ENCODE assay signal across 10 cellular contexts in the genomic region with DNA sequence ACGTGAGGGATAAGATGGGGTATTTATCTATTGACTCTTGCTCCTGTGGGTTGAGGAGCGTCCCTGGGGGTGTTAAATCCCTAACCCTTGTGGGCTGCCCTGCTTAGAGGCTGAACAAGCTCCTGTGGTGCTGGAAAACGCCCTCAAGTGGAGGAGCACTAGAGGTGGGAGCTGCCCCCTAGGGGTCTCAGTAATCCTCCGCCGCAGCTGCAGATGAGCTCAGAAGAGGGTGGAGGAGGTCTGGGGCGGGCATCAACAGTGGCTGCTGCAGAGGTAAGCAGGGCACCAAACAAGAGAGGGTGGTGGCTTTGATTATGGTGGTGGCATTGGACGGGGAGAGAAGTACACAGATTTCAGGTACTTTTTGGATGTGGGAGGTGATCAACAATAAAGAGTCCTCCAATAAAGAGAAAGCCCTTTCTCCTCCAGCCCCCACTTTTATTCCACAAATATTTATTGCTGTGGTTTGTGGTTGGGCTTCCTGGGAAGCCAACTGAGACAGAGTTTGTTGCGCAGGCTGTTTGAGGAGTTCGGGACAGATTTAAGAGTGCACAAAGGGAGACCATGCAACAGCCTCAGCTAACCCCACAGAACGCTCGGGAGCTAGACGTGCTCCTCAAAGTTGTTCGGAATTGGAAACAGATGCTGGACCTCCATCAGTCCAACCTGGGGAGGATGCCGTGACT.
DNase-seq lines count a peak whose midpoint lies in the region; ATAC-seq and TF ChIP-seq lines count a peak whose summit lies in the region.
"Had no signal": no experiment of that assay in that cellular context is flagged by ENCODE, and none has a peak within 500 bp of the region (broad histone marks: within the 10 kb centered on the region; RNA-seq: fewer than 3 reads in every experiment).

No MANE protein-coding gene starts in this region.

- H3K4me1 Mint-ChIP-seq in mesothelial cell of epicardium = peaks cover 14% of the 10 kb centered on the region

- intact Hi-C loops in Right ventricle myocardium inferior (cut with DNase I) = no loop called here

- POLR2A ChIA-PET in BJ (lab: Charles Lee) = no interaction called here

- peak overlapping the region; percentile 69 for H3K4me3 Mint-ChIP-seq in mesothelial cell of epicardium

- CTCF ChIA-PET in BJ (lab: Yijun Ruan, JAX) = no interaction called here

- DNase-seq in BJ (ENCODE audit: low read depth) (peak; percentile 7), WERI-Rb-1 (peak; percentile 52), mesothelial cell of epicardium (ENCODE audit: low spot score in 2 of 2, unreplicated experiment in 2 of 2) (no peak), NCI-H2227 (lab: John Stamatoyannopoulos, UW; ENCODE audit: unreplicated experiment) (no peak), Right ventricle myocardium inferior (ENCODE audit: missing footprints) (no peak), MG63 (no peak)
- DNase-seq: left ventricle myocardium superior, trophoblast cell had no signal

- H3K9me3 Mint-ChIP-seq in mesothelial cell of epicardium = no peaks in the 10 kb centered on the region

- no peaks in the 10 kb centered on the region for H3K36me3 Mint-ChIP-seq in mesothelial cell of epicardium

- no peak for TF ChIP-seq CTCF in BJ (IDR thresholded peaks at IDR 0.05; ENCODE audit: insufficient read depth, low read depth, low read length)
- TF ChIP-seq CTCF in GM12875 (IDR thresholded peaks at IDR 0.05; ENCODE audit: borderline replicate concordance, insufficient read depth, low read depth, low read length) = peak; percentile 11; the same call in 1 of the 2 replicates
- TF ChIP-seq CTCF in WERI-Rb-1 (IDR thresholded peaks at IDR 0.05; ENCODE audit: low read depth, low read length) = peak; percentile 42; the same call in 1 of the 2 replicates
- no peak for TF ChIP-seq CTCF in mesothelial cell of epicardium (IDR thresholded peaks at IDR 0.05; ENCODE audit: unreplicated experiment)

- H3K27me3 ChIP-seq in BJ (ENCODE audit: control insufficient read depth, insufficient read depth, low read length) = peaks cover 3% of the 10 kb centered on the region
- no peaks in the 10 kb centered on the region for H3K27me3 ChIP-seq in WERI-Rb-1 (ENCODE audit: insufficient read depth, low read depth, severe bottlenecking)
- no peaks in the 10 kb centered on the region for H3K27me3 ChIP-seq in MG63

- H3K4me3 ChIP-seq in BJ (ENCODE audit: low read depth, low read length) (no peak overlapping the region), GM12875 (ENCODE audit: low read depth, low read length) (no peak overlapping the region), WERI-Rb-1 (ENCODE audit: low read depth, low read length) (no peak overlapping the region), MG63 (no peak overlapping the region)

- H3K9me3 ChIP-seq in WERI-Rb-1 (ENCODE audit: severe bottlenecking) = no peaks in the 10 kb centered on the region
- H3K9me3 ChIP-seq in MG63 = no peaks in the 10 kb centered on the region

- H3K36me3 ChIP-seq in BJ (ENCODE audit: control insufficient read depth, insufficient read depth, low read length) (no peaks in the 10 kb centered on the region), WERI-Rb-1 (no peaks in the 10 kb centered on the region), MG63 (no peaks in the 10 kb centered on the region)

- peaks cover 47% of the 10 kb centered on the region for H3K27me3 Mint-ChIP-seq in mesothelial cell of epicardium (ENCODE audit: low read depth)

- ATAC-seq in GM21619 (IDR thresholded peaks at IDR 0.05; ENCODE audit: unreplicated experiment) = no peak
- no peak for ATAC-seq in Right ventricle myocardium inferior

- no peak overlapping the region for H3K27ac ChIP-seq in WERI-Rb-1

- no peak overlapping the region for H3K27ac Mint-ChIP-seq in mesothelial cell of epicardium

Comparison
In these comparisons a context has a peak if more than half of its experiments do, and no peak if none do; other contexts are left out.
1. DNase-seq: peak in BJ (single experiment) and WERI-Rb-1 (single experiment); none in mesothelial cell of epicardium (0 of 2), NCI-H2227 (single experiment), Right ventricle myocardium inferior (single experiment) and MG63 (single experiment).
2. CTCF ChIP-seq: peak in GM12875 (single experiment) and WERI-Rb-1 (single experiment); none in BJ (single experiment) and mesothelial cell of epicardium (single experiment).